In the genomic region with DNA sequence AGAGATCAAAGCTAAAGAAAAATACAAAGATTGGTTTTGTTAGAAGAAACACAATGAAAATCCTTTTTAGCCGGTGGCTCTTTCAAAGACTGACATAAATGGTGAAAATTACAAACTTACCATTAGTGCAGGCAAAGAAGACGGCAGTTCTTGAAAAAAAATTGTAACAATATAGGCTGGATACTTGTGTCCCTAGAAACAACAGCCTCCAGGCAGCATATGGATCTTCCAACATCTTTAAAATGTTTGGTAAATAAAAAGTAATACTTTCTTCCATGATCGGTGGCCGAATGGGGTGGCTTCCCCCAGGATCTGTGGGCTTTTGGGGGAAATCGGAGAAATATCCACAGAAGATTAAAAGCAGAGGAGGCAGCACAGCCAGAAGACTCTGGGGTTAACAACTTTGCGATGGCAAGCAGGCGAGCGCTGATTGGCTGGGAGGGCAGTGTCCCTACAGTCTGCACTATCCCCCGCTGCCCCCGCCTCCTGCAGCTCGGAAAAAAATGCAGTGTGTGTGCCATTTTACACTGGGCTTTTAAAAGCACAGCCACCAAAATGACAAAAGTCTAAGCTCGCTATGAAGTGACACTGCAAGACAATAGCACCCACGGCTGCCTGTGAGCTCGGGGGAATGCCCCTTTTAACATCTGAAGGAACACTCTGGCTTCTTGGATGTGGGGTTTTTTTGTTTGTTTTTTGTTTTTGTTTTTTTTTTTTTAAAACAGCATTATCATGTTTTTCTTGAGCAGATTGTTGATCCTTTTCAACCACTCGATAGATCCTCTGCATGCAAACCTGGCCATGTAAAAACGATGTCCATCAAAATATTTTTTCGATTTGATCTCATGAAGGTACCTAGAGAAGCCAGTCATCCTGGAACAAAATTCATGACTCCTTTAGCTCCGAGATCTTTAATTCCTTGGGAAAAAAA, we compare ENCODE assay signal across 8 cellular contexts. TPM values are rescaled to one million over a fixed set of nuclear protein-coding genes. Genes with fewer than 3 reads are reported as not detected.
A peak's percentile ranks its signal among the peaks of the same experiment; 100 is the strongest.
DNase-seq lines count a peak whose midpoint lies in the region; ATAC-seq and TF ChIP-seq lines count a peak whose summit lies in the region.

No MANE protein-coding gene starts in this region.

- H3K36me3 ChIP-seq in PC-3 (ENCODE audit: low read depth, low read length) (no peaks in the 10 kb centered on the region), esophagus squamous epithelium (no peaks in the 10 kb centered on the region), muscle layer of colon (ENCODE audit: insufficient read depth, low read length) (no peaks in the 10 kb centered on the region)

- no peak for TF ChIP-seq CTCF in PC-3 (conservative IDR thresholded peaks at IDR 0.05; ENCODE audit: low read depth, low read length)
- no peak for TF ChIP-seq CTCF in esophagus squamous epithelium (IDR thresholded peaks at IDR 0.05)

- in situ Hi-C loops in KBM-7 (cut with MboI; ENCODE audit: low pct_unique_long_range_greater_than_20kb, low sequenced_read_pairs), result no loop called here

- H3K27ac Mint-ChIP-seq in activated T-cell treated with anti-CD3 and anti-CD28 coated beads, Interleukin-2, amount 50 U/mL, for 24 hours, result no peak overlapping the region

- DNase-seq in DMS53 (lab: John Stamatoyannopoulos, UW) (peak; percentile 96), KBM-7 (peak; percentile 92), PC-3 (peak; percentile 96), esophagus squamous epithelium (lab: John Stamatoyannopoulos, UW) (peak; percentile 74)
- peak; percentile 88 for DNase-seq in activated T-cell treated with anti-CD3 and anti-CD28 coated beads, Interleukin-2, amount 50 U/mL, for 24 hours
- DNase-seq in stimulated activated CD8-positive, alpha-beta memory T cell treated with anti-CD3 and anti-CD28 coated beads, Interleukin-7, amount 100 ng/mL, for 1 hour (ENCODE audit: low read depth in 2 of 2), result peak; percentile 77 to 82

- ATAC-seq in GM21717 (IDR thresholded peaks at IDR 0.05; ENCODE audit: unreplicated experiment) (peak; percentile 93), PC-3 (peak; percentile 90)

- intact Hi-C loops in PC-3 (cut with micrococcal nuclease) (loop anchor here (1.0 to 10.0 kb wide), 3 partner anchors 68 to 630 kb away; partner anchors contain the start of gene CCDC7), esophagus squamous epithelium (cut with DNase I) (no loop called here)

- peaks cover 23% of the 10 kb centered on the region for H3F3A ChIP-seq in PC-3 (ENCODE audit: low read length, unreplicated experiment)

- H2AFZ ChIP-seq in PC-3 (ENCODE audit: low read length), result peak overlapping the region; percentile 80

- H3K9ac ChIP-seq in PC-3 (ENCODE audit: low read length) (peak overlapping the region; percentile 71), muscle layer of colon (ENCODE audit: low read length) (peak overlapping the region; percentile 90)

- H3K27ac ChIP-seq in PC-3 (ENCODE audit: low read length), result peak overlapping the region; percentile 68
- peak overlapping the region; percentile 80 to 93 (median 86) for H3K27ac ChIP-seq in esophagus squamous epithelium
- peak overlapping the region; percentile 75 for H3K27ac ChIP-seq in muscle layer of colon (ENCODE audit: low read depth, low read length)

- H3K4me3 ChIP-seq in PC-3 (ENCODE audit: low read length), result peak overlapping the region; percentile 74
- peak overlapping the region; percentile 48 to 72 (median 63) for H3K4me3 ChIP-seq in esophagus squamous epithelium
- peak overlapping the region; percentile 40 to 93 for H3K4me3 ChIP-seq in muscle layer of colon (ENCODE audit: low read depth in 1 of 2, low read length in 2 of 2)

- no peaks in the 10 kb centered on the region for H3K9me3 ChIP-seq in PC-3 (ENCODE audit: low read length)
- no peaks in the 10 kb centered on the region for H3K9me3 ChIP-seq in esophagus squamous epithelium
- H3K9me3 ChIP-seq in muscle layer of colon (ENCODE audit: low read length), result no peaks in the 10 kb centered on the region

- H3K27me3 ChIP-seq in PC-3 (ENCODE audit: low read length), result no peaks in the 10 kb centered on the region
- no peaks in the 10 kb centered on the region for H3K27me3 ChIP-seq in esophagus squamous epithelium
- no peaks in the 10 kb centered on the region for H3K27me3 ChIP-seq in muscle layer of colon (ENCODE audit: control insufficient read depth in 1 of 2, insufficient read depth in 2 of 2, low read length in 2 of 2)

- POLR2A ChIA-PET in PC-3 (lab: Charles Lee; ENCODE audit: unreplicated experiment), result interaction anchor here (0.5 to 0.6 kb wide), 5 partner anchors 10 to 631 kb away, joined by 3 to 4 read pairs (median 3); no protein-coding TSS in a partner anchor

- TSS peak; percentile 53 for BruUV-seq in PC-3 (replicated peaks; lab: Mats Ljungman, UMichigan)

- H3K36me3 Mint-ChIP-seq in activated T-cell treated with anti-CD3 and anti-CD28 coated beads, Interleukin-2, amount 50 U/mL, for 24 hours (ENCODE audit: low read depth), result peaks cover 3% of the 10 kb centered on the region

- CTCF ChIA-PET in PC-3 (lab: Charles Lee), result interaction anchor here (0.5 to 0.7 kb wide), 2 partner anchors 168 to 630 kb away, joined by 3 to 6 read pairs; no protein-coding TSS in a partner anchor

- H3K4me2 ChIP-seq in PC-3 (ENCODE audit: low read length), result peak overlapping the region; percentile 93

- no peaks in the 10 kb centered on the region for H4K20me1 ChIP-seq in PC-3 (ENCODE audit: low read length)

- no peaks in the 10 kb centered on the region for H3K27me3 Mint-ChIP-seq in activated T-cell treated with anti-CD3 and anti-CD28 coated beads, Interleukin-2, amount 50 U/mL, for 24 hours

- peaks cover 25% of the 10 kb centered on the region for H3K4me1 Mint-ChIP-seq in activated T-cell treated with anti-CD3 and anti-CD28 coated beads, Interleukin-2, amount 50 U/mL, for 24 hours (ENCODE audit: low read depth)

- H3K4me1 ChIP-seq in PC-3 (ENCODE audit: insufficient read depth, low read length), result peaks cover 55% of the 10 kb centered on the region
- peaks cover 0 to 37% (median 0%) of the 10 kb centered on the region in 3 donors for H3K4me1 ChIP-seq in esophagus squamous epithelium
- peaks cover 19% of the 10 kb centered on the region for H3K4me1 ChIP-seq in muscle layer of colon (ENCODE audit: insufficient read depth, low read length)

- no peak overlapping the region for H3K4me3 Mint-ChIP-seq in activated T-cell treated with anti-CD3 and anti-CD28 coated beads, Interleukin-2, amount 50 U/mL, for 24 hours

- H3K9me3 Mint-ChIP-seq in activated T-cell treated with anti-CD3 and anti-CD28 coated beads, Interleukin-2, amount 50 U/mL, for 24 hours, result no peaks in the 10 kb centered on the region

- no peaks in the 10 kb centered on the region for H3K9me2 ChIP-seq in PC-3 (replicated peaks; ENCODE audit: low read length)

- peaks cover 43% of the 10 kb centered on the region for H3K79me2 ChIP-seq in PC-3 (ENCODE audit: low read length)

- 0 to 1% methylated on average over 17 to 18 of the region's 18 CpGs for WGBS in esophagus squamous epithelium, 2 donors

- peak in 2 of 4 donors; percentile 39 to 74 for TF ChIP-seq POLR2A in esophagus squamous epithelium (IDR thresholded peaks at IDR 0.05)

RNA-seq across cellular contexts. Expression of gene EPC1, which starts 31.7 kb away (rescaled TPM):
- total RNA-seq in PC-3 (2014; rRNA removed) (72.7 and 148 TPM in 2 replicates), esophagus squamous epithelium (10 to 100 TPM; 12.3 to 31.7 (median 21.7) TPM)

Comparison
In these comparisons a context has a peak if more than half of its experiments do, and no peak if none do; other contexts are left out.
1. Peak in every context shown above with its lines: DNase-seq, ATAC-seq, H3K4me3 ChIP-seq and H3K27ac ChIP-seq.